Comparison of ENCODE assay signal across 20 cellular contexts in the genomic region with DNA sequence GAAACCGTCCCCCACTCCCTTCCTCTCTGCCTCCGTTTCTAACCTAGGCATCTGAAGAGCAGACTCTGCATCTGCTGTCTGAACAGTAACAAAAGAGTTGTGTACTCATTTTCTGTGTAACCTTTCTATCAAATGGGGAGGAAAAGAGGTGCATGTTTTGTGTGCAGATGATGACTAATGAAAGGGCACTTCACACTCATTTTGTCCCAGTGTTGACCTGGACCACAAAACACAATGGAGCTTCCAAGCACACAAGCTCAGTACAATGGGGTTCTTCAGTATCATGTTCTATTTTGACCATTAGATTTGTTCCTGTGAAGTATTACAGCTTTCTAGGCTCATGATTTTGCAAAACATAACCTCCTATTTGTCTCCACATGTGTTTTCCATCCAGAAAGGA. TPM values are rescaled to one million over a fixed set of nuclear protein-coding genes. Genes with fewer than 3 reads are reported as not detected.
DNase-seq lines count a peak whose midpoint lies in the region; ATAC-seq and TF ChIP-seq lines count a peak whose summit lies in the region.
"Had no signal": no experiment of that assay in that cellular context is flagged by ENCODE, and none has a peak within 500 bp of the region (broad histone marks: within the 10 kb centered on the region; RNA-seq: fewer than 3 reads in every experiment).

No MANE protein-coding gene starts in this region.

- H3K9ac ChIP-seq in colonic mucosa (ENCODE audit: low read depth in 2 of 2, low read length in 2 of 2) = no peak overlapping the region
- H3K9ac ChIP-seq: KMS-11 had no signal

- H3K9me3 ChIP-seq in colonic mucosa = no peaks in the 10 kb centered on the region
- H3K9me3 ChIP-seq: HAP-1, tibial artery had no signal

- H3K36me3 ChIP-seq in colonic mucosa = no peaks in the 10 kb centered on the region
- H3K36me3 ChIP-seq: HAP-1, WERI-Rb-1 had no signal

- no peak for TF ChIP-seq CTCF in colonic mucosa (IDR thresholded peaks at IDR 0.05)

- DNase-seq in DMS153 treated with DMSO at 0.1 percent for 48 hours (lab: John Stamatoyannopoulos, UW; ENCODE audit: unreplicated experiment) = peak; percentile 96
- peak; percentile 96 for DNase-seq in NCI-H1092 (lab: John Stamatoyannopoulos, UW)
- DNase-seq in NCI-H2196 (lab: John Stamatoyannopoulos, UW; ENCODE audit: unreplicated experiment) = peak; percentile 69
- peak; percentile 47 for DNase-seq in astrocyte of the hippocampus (ENCODE audit: low read depth, low spot score)
- no peak for DNase-seq in stimulated activated CD4-positive, alpha-beta T cell treated with anti-CD3 and anti-CD28 coated beads, Interleukin-2, amount 100 ng/mL, for 24 hours
- DNase-seq in SKM-1 treated with dmso at 0.1 percent for 144 hours (lab: John Stamatoyannopoulos, UW; ENCODE audit: unreplicated experiment) = no peak
- DNase-seq in colonic mucosa = no peak
- DNase-seq: activated CD8-positive, alpha-beta memory T cell treated with anti-CD3 and anti-CD28 coated beads for 24 hours; amniotic stem cell; cerebellar nuclear complex; NCI-H1694 treated with DMSO at 0.1 percent for 48 hours; tibial artery; WERI-Rb-1 had no signal

- H3K4me1 ChIP-seq in colonic mucosa = no peaks in the 10 kb centered on the region
- H3K4me1 ChIP-seq: tibial artery had no signal

- no peak overlapping the region for H3K4me3 ChIP-seq in colonic mucosa
- H3K4me3 ChIP-seq: HAP-1, hepatocyte, skin epidermis, tibial artery had no signal

- no peaks in the 10 kb centered on the region for H3K27me3 ChIP-seq in colonic mucosa
- H3K27me3 ChIP-seq: hepatocyte, tibial artery had no signal

- intact Hi-C loops in colonic mucosa (cut with DNase I) = no loop called here

- ATAC-seq in GM21528 (IDR thresholded peaks at IDR 0.05; ENCODE audit: low FRiP score, unreplicated experiment) = no peak

- H3K27ac ChIP-seq in colonic mucosa = no peak overlapping the region
- H3K27ac ChIP-seq: hepatocyte, KMS-11, skin epidermis, tibial artery, WERI-Rb-1 had no signal

RNA-seq across cellular contexts. Expression of a gene that starts 13.0 kb away (rescaled TPM):
- 1 to 10 TPM in 1 of 2 donors, under 1 TPM in 1; 0.84 to 1.9 TPM for total RNA-seq in colonic mucosa

RNA-seq across cellular contexts. Expression of a gene that starts 57.3 kb away (rescaled TPM):
- total RNA-seq in colonic mucosa = not detected
- total RNA-seq: hepatocyte, kidney epithelial cell, mesenteric fat pad had no signal

Comparison
In these comparisons a context has a peak if more than half of its experiments do, and no peak if none do; other contexts are left out.
1. DNase-seq: peak in DMS153 treated with DMSO at 0.1 percent for 48 hours (single experiment), NCI-H1092 (single experiment), NCI-H2196 (single experiment) and astrocyte of the hippocampus (single experiment); none in stimulated activated CD4-positive, alpha-beta T cell treated with anti-CD3 and anti-CD28 coated beads, Interleukin-2, amount 100 ng/mL, for 24 hours (0 of 2), SKM-1 treated with dmso at 0.1 percent for 144 hours (single experiment) and colonic mucosa (single experiment).